In genomic region chr19:2617393-2618165, GRCh38 we compare ENCODE assay signal across 12 cellular contexts.
DNase-seq lines count a peak whose midpoint lies in the region; ATAC-seq and TF ChIP-seq lines count a peak whose summit lies in the region.
"Had no signal": no experiment of that assay in that cellular context is flagged by ENCODE, and none has a peak within 500 bp of the region (broad histone marks: within the 10 kb centered on the region; RNA-seq: fewer than 3 reads in every experiment).

No MANE protein-coding gene starts in this region.

- peak overlapping the region; percentile 27; the same call in 1 of the 2 replicates for H3K9ac ChIP-seq in SU-DHL-6 (ENCODE audit: low read length)

- H3K27me3 ChIP-seq in SU-DHL-6 (ENCODE audit: low read length), result no peaks in the 10 kb centered on the region
- H3K27me3 ChIP-seq: esophagus squamous epithelium had no signal

- TF ChIP-seq CTCF in SU-DHL-6 (IDR thresholded peaks at IDR 0.05; ENCODE audit: insufficient read depth, low read length, poor library complexity, severe bottlenecking), result no peak

- peak overlapping the region; percentile 72 for H3K4me3 Mint-ChIP-seq in activated naive CD4-positive, alpha-beta T cell treated with anti-CD3 and anti-CD28 coated beads, Interleukin-2, amount 50 U/mL, for 24 hours
- peak overlapping the region; percentile 74 to 90 (median 77) for H3K4me3 Mint-ChIP-seq in immature natural killer cell
- H3K4me3 Mint-ChIP-seq: GM23338 had no signal

- H4K20me1 ChIP-seq in SU-DHL-6 (ENCODE audit: low read depth, low read length), result no peaks in the 10 kb centered on the region

- no peak overlapping the region for H3K4me3 ChIP-seq in SU-DHL-6 (ENCODE audit: insufficient read depth, low read length, poor library complexity, severe bottlenecking)
- H3K4me3 ChIP-seq: esophagus squamous epithelium, GM23338, SK-N-MC had no signal

- H3K9me2 ChIP-seq in SU-DHL-6 (replicated peaks; ENCODE audit: insufficient read depth, low read length), result no peaks in the 10 kb centered on the region

- DNase-seq in activated naive CD4-positive, alpha-beta T cell treated with anti-CD3 and anti-CD28 coated beads, Interleukin-2, amount 50 U/mL, for 16 hours, result no peak
- no peak for DNase-seq in immature natural killer cell
- DNase-seq in stimulated activated CD4-positive, alpha-beta T cell treated with anti-CD3 and anti-CD28 coated beads, Interleukin-1b, Interleukin-23, amount 100 ng/mL, for 48 hours, result no peak
- no peak for DNase-seq in HuH-7 (ENCODE audit: low spot score)
- DNase-seq: esophagus squamous epithelium, mesendoderm had no signal

- H3K27ac Mint-ChIP-seq in activated naive CD4-positive, alpha-beta T cell treated with anti-CD3 and anti-CD28 coated beads, Interleukin-2, amount 50 U/mL, for 24 hours, result peak overlapping the region; percentile 47
- peak overlapping the region in 4 of 6 donors; percentile 34 to 81 (median 54) for H3K27ac Mint-ChIP-seq in immature natural killer cell
- H3K27ac Mint-ChIP-seq: GM23338 had no signal

- ATAC-seq in GM18873 (IDR thresholded peaks at IDR 0.05; ENCODE audit: low FRiP score, unreplicated experiment), result no peak
- ATAC-seq: GM23338 had no signal

- no peaks in the 10 kb centered on the region for H3K9me3 ChIP-seq in SU-DHL-6 (ENCODE audit: insufficient read depth, low read length)
- H3K9me3 ChIP-seq: esophagus squamous epithelium had no signal

- H2AFZ ChIP-seq in SU-DHL-6 (ENCODE audit: low read depth, low read length, severe bottlenecking), result no peak overlapping the region
- H2AFZ ChIP-seq: GM23338 had no signal

- H3K4me2 ChIP-seq in SU-DHL-6 (ENCODE audit: low read depth, low read length, poor library complexity, severe bottlenecking), result peak overlapping the region; percentile 73
- H3K4me2 ChIP-seq: GM23338 had no signal

- H3K27me3 Mint-ChIP-seq in activated naive CD4-positive, alpha-beta T cell treated with anti-CD3 and anti-CD28 coated beads, Interleukin-2, amount 50 U/mL, for 24 hours, result no peaks in the 10 kb centered on the region
- H3K27me3 Mint-ChIP-seq in immature natural killer cell (ENCODE audit: low read depth in 3 of 3), result peaks cover 8 to 14% (median 14%) of the 10 kb centered on the region in 3 donors

- peak overlapping the region; percentile 90 for H3K27ac ChIP-seq in SU-DHL-6 (ENCODE audit: low read depth, low read length)
- H3K27ac ChIP-seq in temporal lobe (ENCODE audit: low read depth, low read length), result peak overlapping the region; percentile 23
- H3K27ac ChIP-seq: SK-N-MC had no signal

- no peaks in the 10 kb centered on the region for H3K9me3 Mint-ChIP-seq in activated naive CD4-positive, alpha-beta T cell treated with anti-CD3 and anti-CD28 coated beads, Interleukin-2, amount 50 U/mL, for 24 hours
- H3K9me3 Mint-ChIP-seq in immature natural killer cell, result no peaks in the 10 kb centered on the region

- no peaks in the 10 kb centered on the region for H3K79me2 ChIP-seq in SU-DHL-6 (ENCODE audit: insufficient read depth, low read length)

- peaks cover 70% of the 10 kb centered on the region for H3K4me1 Mint-ChIP-seq in activated naive CD4-positive, alpha-beta T cell treated with anti-CD3 and anti-CD28 coated beads, Interleukin-2, amount 50 U/mL, for 24 hours
- H3K4me1 Mint-ChIP-seq in immature natural killer cell, result peaks cover 57 to 65% of the 10 kb centered on the region in 2 donors

- H3F3A ChIP-seq in SU-DHL-6 (ENCODE audit: insufficient read depth), result peaks cover 35% of the 10 kb centered on the region

- H3K36me3 ChIP-seq in SU-DHL-6 (ENCODE audit: low read length), result no peaks in the 10 kb centered on the region
- H3K36me3 ChIP-seq: esophagus squamous epithelium had no signal

- no peaks in the 10 kb centered on the region for H3K36me3 Mint-ChIP-seq in activated naive CD4-positive, alpha-beta T cell treated with anti-CD3 and anti-CD28 coated beads, Interleukin-2, amount 50 U/mL, for 24 hours
- H3K36me3 Mint-ChIP-seq in immature natural killer cell, result no peaks in the 10 kb centered on the region
